In genomic region chr7:44849277-44850210, GRCh38 we compare ENCODE assay signal across 7 cellular contexts. TPM values are rescaled to one million over a fixed set of nuclear protein-coding genes. Genes with fewer than 3 reads are reported as not detected.
DNase-seq lines count a peak whose midpoint lies in the region; ATAC-seq, FAIRE-seq and TF ChIP-seq lines count a peak whose summit lies in the region.

No MANE protein-coding gene starts in this region.

- FAIRE-seq in K562 (lab: Jason Lieb, UNC), result no peak

- H3K9me1 ChIP-seq in K562 (ENCODE audit: control insufficient read depth, insufficient read depth, low read length), result no peaks in the 10 kb centered on the region

- no peak for TF ChIP-seq POLR2A in K562 (conservative IDR thresholded peaks at IDR 0.05)

- H3K27ac ChIP-seq in K562 (ENCODE audit: extremely low read depth, low read depth, low read length), result peak overlapping the region; percentile 100
- no peak overlapping the region for H3K27ac ChIP-seq in neural progenitor cell

- WGBS in K562 (ENCODE audit: insufficient coverage, low coverage, missing lambda C conversion rate), result 39% methylated on average over 14 of the region's 14 CpGs

- intact Hi-C loops in K562 (cut with micrococcal nuclease), result loop anchor here (2.0 to 10.0 kb wide), 5 partner anchors 35 to 285 kb away; partner anchors contain the start of genes PPIA, PURB and ZMIZ2

- TF ChIP-seq EP300 in K562 (IDR thresholded peaks at IDR 0.05; ENCODE audit: low read length), result no peak

- H3K9me2 ChIP-seq in Loucy (replicated peaks; ENCODE audit: low read depth, low read length), result no peaks in the 10 kb centered on the region

- in situ Hi-C loops in K562 (cut with MboI), result no loop called here

- H3K4me3 Mint-ChIP-seq in neural progenitor cell, result peak overlapping the region; percentile 99

- TF ChIP-seq CTCF in Loucy (conservative IDR thresholded peaks at IDR 0.05; ENCODE audit: low read length), result no peak
- TF ChIP-seq CTCF in K562 (IDR thresholded peaks at IDR 0.05 in 2 of 3, conservative IDR thresholded peaks at IDR 0.05 in 1 of 3; ENCODE audit: insufficient read depth in 2 of 3, low read depth in 1 of 3, low read length in 3 of 3), result no peak
- TF ChIP-seq CTCF in neural progenitor cell (IDR thresholded peaks at IDR 0.05), result no peak

- H3K9me3 Mint-ChIP-seq in neural progenitor cell, result no peaks in the 10 kb centered on the region

- no peak for TF ChIP-seq RAD21 in K562 (CRISPR knock-in tag; conservative IDR thresholded peaks at IDR 0.05 in 1 of 2, IDR thresholded peaks at IDR 0.05 in 1 of 2)

- peaks cover 24% of the 10 kb centered on the region for H4K20me1 ChIP-seq in Loucy (ENCODE audit: insufficient read depth, low read length, poor library complexity, severe bottlenecking)
- H4K20me1 ChIP-seq in K562 (replicated peaks; ENCODE audit: control insufficient read depth, insufficient read depth, low read length), result peaks cover 8% of the 10 kb centered on the region; the same call in 1 of the 2 replicates
- peaks cover 31% of the 10 kb centered on the region for H4K20me1 ChIP-seq in neural progenitor cell (ENCODE audit: low read depth)

- H3K4me3 ChIP-seq in Loucy (ENCODE audit: low read length, poor library complexity, severe bottlenecking) (peak overlapping the region; percentile 89), K562 (peak overlapping the region; percentile 60), neural progenitor cell (peak overlapping the region; percentile 61)

- H3K27me3 Mint-ChIP-seq in neural progenitor cell (ENCODE audit: insufficient read depth, low read depth), result no peaks in the 10 kb centered on the region

- H3K36me3 ChIP-seq in Loucy (ENCODE audit: insufficient read depth, low read length) (no peaks in the 10 kb centered on the region), K562 (ENCODE audit: control insufficient read depth, insufficient read depth, low read length) (peaks cover 7% of the 10 kb centered on the region), neural progenitor cell (no peaks in the 10 kb centered on the region)

- peaks cover 21% of the 10 kb centered on the region for H3K4me1 Mint-ChIP-seq in neural progenitor cell

- peaks cover 15% of the 10 kb centered on the region for H3F3A ChIP-seq in Loucy (ENCODE audit: low read depth)
- H3F3A ChIP-seq in neural progenitor cell (ENCODE audit: low read depth), result peaks cover 35% of the 10 kb centered on the region

- H3K9me3 ChIP-seq in Loucy (ENCODE audit: insufficient read depth, low read depth, low read length) (no peaks in the 10 kb centered on the region), K562 (replicated peaks; ENCODE audit: control insufficient read depth, insufficient read depth, low read depth, low read length) (no peaks in the 10 kb centered on the region), neural progenitor cell (ENCODE audit: low read depth) (no peaks in the 10 kb centered on the region)

- peak overlapping the region; percentile 96 for H3K9ac ChIP-seq in Loucy (ENCODE audit: low read depth, low read length, poor library complexity, severe bottlenecking)
- peak overlapping the region; percentile 99 to 100 for H3K9ac ChIP-seq in K562 (ENCODE audit: insufficient read depth in 1 of 2, low read depth in 2 of 2, low read length in 2 of 2)
- peak overlapping the region; percentile 74 for H3K9ac ChIP-seq in neural progenitor cell

- CTCF ChIA-PET in K562 (lab: Yijun Ruan, JAX; ENCODE audit: low intra/inter-chr PET ratio), result no interaction called here

- H3K4me1 ChIP-seq in Loucy (ENCODE audit: insufficient read depth, low read length, poor library complexity, severe bottlenecking) (peaks cover 32% of the 10 kb centered on the region), K562 (replicated peaks in 1 of 2; ENCODE audit: control insufficient read depth in 2 of 2, insufficient read depth in 2 of 2, low read length in 2 of 2) (peaks cover 9 to 12% of the 10 kb centered on the region in 2 experiments; a peak in 3 of 5 replicates), neural progenitor cell (peaks cover 17% of the 10 kb centered on the region)

- H3K36me3 Mint-ChIP-seq in neural progenitor cell, result no peaks in the 10 kb centered on the region

- POLR2A ChIA-PET in K562 (lab: Yijun Ruan, JAX), result interaction anchor here (0.5 to 4.3 kb wide), 24 partner anchors 9 to 276 kb away, joined by 3 to 43 read pairs (median 4); partner anchors contain the start of genes DDX56, OGDH, PPIA and PURB

- BruUV-seq in K562 (replicated peaks; lab: Mats Ljungman, UMichigan), result no TSS peak

- H3K79me2 ChIP-seq in Loucy (ENCODE audit: insufficient read depth, low read length), result peaks cover 47% of the 10 kb centered on the region
- H3K79me2 ChIP-seq in K562 (ENCODE audit: control insufficient read depth, insufficient read depth, low read length), result peaks cover 45% of the 10 kb centered on the region
- peaks cover 40% of the 10 kb centered on the region for H3K79me2 ChIP-seq in neural progenitor cell (ENCODE audit: low read depth)

- H2AFZ ChIP-seq in Loucy (ENCODE audit: low read length), result no peak overlapping the region
- 0 out of 2 replicates have a peak overlapping the region, but pooled peaks have one; percentile 95 for H2AFZ ChIP-seq in K562 (ENCODE audit: low read depth, low read length)
- no peak overlapping the region for H2AFZ ChIP-seq in neural progenitor cell (replicated peaks)

- H3K27me3 ChIP-seq in Loucy (ENCODE audit: insufficient read depth, low read length, poor library complexity, severe bottlenecking) (no peaks in the 10 kb centered on the region), K562 (ENCODE audit: control insufficient read depth in 2 of 2, insufficient read depth in 2 of 2, low read length in 2 of 2) (no peaks in the 10 kb centered on the region), neural progenitor cell (no peaks in the 10 kb centered on the region)

- peak overlapping the region; percentile 91 for H3K4me2 ChIP-seq in Loucy (ENCODE audit: low read depth, low read length, poor library complexity, severe bottlenecking)
- H3K4me2 ChIP-seq in K562 (ENCODE audit: insufficient read depth, low read length), result peak overlapping the region; percentile 92
- peak overlapping the region; percentile 75 for H3K4me2 ChIP-seq in neural progenitor cell

- peak overlapping the region; percentile 99 for H3K27ac Mint-ChIP-seq in neural progenitor cell

- peak; percentile 52 for DNase-seq in DMS79 treated with DMSO at 0.1 percent for 48 hours (lab: John Stamatoyannopoulos, UW)
- peak in 1 of 4 experiments; percentile 21 for DNase-seq in K562 (ENCODE audit: extremely low read depth in 1 of 4, low spot score in 3 of 4)
- DNase-seq in neural progenitor cell (ENCODE audit: low spot score), result no peak
- no peak for DNase-seq in kidney tubule cell (ENCODE audit: low spot score)
- DNase-seq in NCI-H1694 (lab: John Stamatoyannopoulos, UW), result no peak
- DNase-seq in stimulated activated CD4-positive, alpha-beta T cell treated with anti-CD3 and anti-CD28 coated beads, Interleukin-4, amount 100 ng/mL, for 1 hour, result no peak

- ATAC-seq in K562, result no peak

RNA-seq across cellular contexts. Expression of gene H2AZ2, which starts 1.7 kb away (rescaled TPM):
- total RNA-seq in K562 (2011; cell fraction: chromatin; rRNA removed; ENCODE audit: low replicate concordance), result 52.2 and 119 TPM in 2 replicates
- 49.0 and 52.7 TPM in 2 replicates for total RNA-seq in K562 (2011; cell fraction: nucleolus; rRNA removed)
- total RNA-seq in K562 (2011; cell fraction: nucleoplasm; rRNA removed), result 81.8 and 141 TPM in 2 replicates
- total RNA-seq in K562 (2014; rRNA removed) (380 and 497 TPM in 2 replicates), K562 (2014; rRNA removed; fragmentation: Illumina TruSeq; extraction: Trizol) (286 and 296 TPM in 2 replicates), K562 (2015; rRNA removed; fragmentation: Illumina TruSeq; extraction: Trizol) (217 and 219 TPM in 2 replicates), K562 (2021) (273 and 286 TPM in 2 replicates), neural progenitor cell (ENCODE audit: low replicate concordance) (439 and 462 TPM in 2 replicates)
- polyA plus RNA-seq in K562 (2011; rRNA removed) (276 and 382 TPM in 2 replicates), K562 (2014; fragmentation: Illumina TruSeq; extraction: Trizol) (213 and 246 TPM in 2 replicates), K562 (2014; fragmentation: Nextera tagmentation; extraction: Ambion mirVana) (100 to 1,000 TPM; 105 to 118 TPM), K562 (2014; rRNA removed) (295 and 305 TPM in 2 replicates)
- polyA plus RNA-seq in K562 (2011; cell fraction: cytosol; rRNA removed), result 254 and 312 TPM in 2 replicates
- 75.0 and 103 TPM in 2 replicates for polyA plus RNA-seq in K562 (2011; cell fraction: nucleus; rRNA removed)
- polyA plus RNA-seq in K562 (2012), result 262 and 408 TPM in 2 replicates
- 211 and 268 TPM in 2 replicates for polyA minus RNA-seq in K562 (2011; rRNA and poly(A)+ RNA removed)
- polyA minus RNA-seq in K562 (2011; cell fraction: cytosol; rRNA and poly(A)+ RNA removed), result 75.6 and 99.9 TPM in 2 replicates
- 17.5 and 34.1 TPM in 2 replicates for polyA minus RNA-seq in K562 (2011; cell fraction: nucleus; rRNA and poly(A)+ RNA removed)

RNA-seq across cellular contexts. Expression of gene PURB, which starts 35.8 kb away (rescaled TPM):
- total RNA-seq in K562 (2011; cell fraction: chromatin; rRNA removed; ENCODE audit: low replicate concordance), result 13.1 and 32.6 TPM in 2 replicates
- total RNA-seq in K562 (2011; cell fraction: nucleolus; rRNA removed), result 11.2 and 12.5 TPM in 2 replicates
- total RNA-seq in K562 (2011; cell fraction: nucleoplasm; rRNA removed), result 20.3 and 27.3 TPM in 2 replicates
- 5.6 and 6.2 TPM in 2 replicates for total RNA-seq in K562 (2014; rRNA removed)
- total RNA-seq in K562 (2014; rRNA removed; fragmentation: Illumina TruSeq; extraction: Trizol), result 13.5 and 14.8 TPM in 2 replicates
- 10.6 and 11.2 TPM in 2 replicates for total RNA-seq in K562 (2015; rRNA removed; fragmentation: Illumina TruSeq; extraction: Trizol)
- total RNA-seq in K562 (2021), result 12.7 and 13.1 TPM in 2 replicates
- polyA plus RNA-seq in K562 (2011; rRNA removed), result 7.3 and 8.3 TPM in 2 replicates
- polyA plus RNA-seq in K562 (2011; cell fraction: cytosol; rRNA removed), result 1.8 and 4.2 TPM in 2 replicates
- polyA plus RNA-seq in K562 (2011; cell fraction: nucleus; rRNA removed), result 6.5 and 7.7 TPM in 2 replicates
- polyA plus RNA-seq in K562 (2012), result 9.8 and 11.3 TPM in 2 replicates
- 12.8 and 14.1 TPM in 2 replicates for polyA plus RNA-seq in K562 (2014; fragmentation: Illumina TruSeq; extraction: Trizol)
- 1 to 10 TPM; 1.6 TPM for polyA plus RNA-seq in K562 (2014; fragmentation: Nextera tagmentation; extraction: Ambion mirVana)
- 8.8 and 9.8 TPM in 2 replicates for polyA plus RNA-seq in K562 (2014; rRNA removed)
- polyA minus RNA-seq in K562 (2011; rRNA and poly(A)+ RNA removed), result 6.8 and 7.8 TPM in 2 replicates
- 5.3 and 6.5 TPM in 2 replicates for polyA minus RNA-seq in K562 (2011; cell fraction: cytosol; rRNA and poly(A)+ RNA removed)
- 5.9 and 10.9 TPM in 2 replicates for polyA minus RNA-seq in K562 (2011; cell fraction: nucleus; rRNA and poly(A)+ RNA removed)
- 18.5 and 26.5 TPM in 2 replicates for total RNA-seq in neural progenitor cell (ENCODE audit: low replicate concordance)

RNA-seq across cellular contexts. Expression of gene PPIA, which starts 53.1 kb away (rescaled TPM):
- 453 and 475 TPM in 2 replicates for total RNA-seq in K562 (2011; cell fraction: chromatin; rRNA removed; ENCODE audit: low replicate concordance)
- total RNA-seq in K562 (2011; cell fraction: nucleolus; rRNA removed), result 439 and 464 TPM in 2 replicates
- 630 and 762 TPM in 2 replicates for total RNA-seq in K562 (2011; cell fraction: nucleoplasm; rRNA removed)
- total RNA-seq in K562 (2014; rRNA removed) (2,805 and 3,364 TPM in 2 replicates), K562 (2014; rRNA removed; fragmentation: Illumina TruSeq; extraction: Trizol) (4,631 and 4,826 TPM in 2 replicates), K562 (2015; rRNA removed; fragmentation: Illumina TruSeq; extraction: Trizol) (3,943 and 3,973 TPM in 2 replicates), K562 (2021) (2,583 and 2,768 TPM in 2 replicates), neural progenitor cell (ENCODE audit: low replicate concordance) (2,768 and 2,932 TPM in 2 replicates)
- polyA plus RNA-seq in K562 (2011; rRNA removed) (5,196 and 6,697 TPM in 2 replicates), K562 (2014; fragmentation: Illumina TruSeq; extraction: Trizol) (7,504 and 8,032 TPM in 2 replicates), K562 (2014; fragmentation: Nextera tagmentation; extraction: Ambion mirVana) (1,000 to 10,000 TPM; 2,984 to 3,298 TPM), K562 (2014; rRNA removed) (6,267 and 7,127 TPM in 2 replicates)
- 4,310 and 6,172 TPM in 2 replicates for polyA plus RNA-seq in K562 (2011; cell fraction: cytosol; rRNA removed)
- 1,280 and 2,340 TPM in 2 replicates for polyA plus RNA-seq in K562 (2011; cell fraction: nucleus; rRNA removed)
- 2,534 and 3,220 TPM in 2 replicates for polyA plus RNA-seq in K562 (2012)
- polyA minus RNA-seq in K562 (2011; rRNA and poly(A)+ RNA removed), result 2,540 and 2,827 TPM in 2 replicates
- 724 and 768 TPM in 2 replicates for polyA minus RNA-seq in K562 (2011; cell fraction: cytosol; rRNA and poly(A)+ RNA removed)
- polyA minus RNA-seq in K562 (2011; cell fraction: nucleus; rRNA and poly(A)+ RNA removed), result 135 and 291 TPM in 2 replicates
